ENCODE assay signal across 9 cellular contexts in the genomic region with DNA sequence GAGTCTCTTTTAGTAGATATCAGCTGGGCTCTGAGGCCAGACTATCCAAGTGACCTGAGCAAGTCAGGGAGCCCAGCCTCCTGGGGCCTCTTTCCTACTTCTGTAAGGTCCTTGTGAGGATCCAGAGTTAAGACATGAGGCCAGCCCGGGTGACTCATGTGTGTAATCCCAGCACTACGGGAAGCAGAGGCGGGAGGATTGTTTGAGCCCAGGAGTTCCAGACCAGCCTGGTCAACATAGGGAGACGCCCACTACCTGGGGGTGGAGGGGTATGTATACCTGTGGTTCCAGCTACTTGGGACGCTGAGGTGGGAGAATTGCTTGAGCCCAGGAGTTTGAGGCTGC. TPM values are rescaled to one million over a fixed set of nuclear protein-coding genes. Genes with fewer than 3 reads are reported as not detected.
A peak's percentile ranks its signal among the peaks of the same experiment; 100 is the strongest.
DNase-seq lines count a peak whose midpoint lies in the region; ATAC-seq and TF ChIP-seq lines count a peak whose summit lies in the region.
"Had no signal": no experiment of that assay in that cellular context is flagged by ENCODE, and none has a peak within 500 bp of the region (broad histone marks: within the 10 kb centered on the region; RNA-seq: fewer than 3 reads in every experiment).

No MANE protein-coding gene starts in this region.

- H3K9me3 ChIP-seq in Caco-2 (no peaks in the 10 kb centered on the region), PC-3 (ENCODE audit: low read length) (no peaks in the 10 kb centered on the region), ovary (no peaks in the 10 kb centered on the region)

- H3F3A ChIP-seq in PC-3 (ENCODE audit: low read length, unreplicated experiment): no peaks in the 10 kb centered on the region

- intact Hi-C loops in Caco-2 (cut with micrococcal nuclease; ENCODE audit: unreplicated experiment): loop anchor here (1.0 kb wide), 2 partner anchors 25 to 29 kb away; no protein-coding TSS in a partner anchor
- intact Hi-C loops in PC-3 (cut with micrococcal nuclease): no loop called here
- intact Hi-C loops in ovary (cut with DNase I): no loop called here
- intact Hi-C loops in lower leg skin (cut with DNase I; ENCODE audit: low total_unique reads): no loop called here

- no TSS peak for BruUV-seq in Caco-2 (replicated peaks; lab: Mats Ljungman, UMichigan)
- BruUV-seq in PC-3 (replicated peaks; lab: Mats Ljungman, UMichigan): no TSS peak

- no peaks in the 10 kb centered on the region for H4K20me1 ChIP-seq in PC-3 (ENCODE audit: low read length)

- H3K27me3 ChIP-seq in Caco-2 (replicated peaks; ENCODE audit: control insufficient read depth, insufficient read depth, low read length) (no peaks in the 10 kb centered on the region), PC-3 (ENCODE audit: low read length) (no peaks in the 10 kb centered on the region), ovary (no peaks in the 10 kb centered on the region)

- ATAC-seq in PC-3: peak; percentile 99

- no peaks in the 10 kb centered on the region for H3K9me2 ChIP-seq in PC-3 (replicated peaks; ENCODE audit: low read length)

- peak overlapping the region; percentile 87 for H3K4me3 Mint-ChIP-seq in Caco-2 (ENCODE audit: unreplicated experiment)

- H3K4me3 ChIP-seq in Caco-2 (ENCODE audit: low read depth, low read length) (no peak overlapping the region), PC-3 (ENCODE audit: low read length) (no peak overlapping the region), fibroblast of mammary gland (ENCODE audit: control insufficient read depth, low read depth, low read length) (no peak overlapping the region), ovary (no peak overlapping the region), lower leg skin (ENCODE audit: low read depth, poor library complexity, severe bottlenecking) (no peak overlapping the region)

- H3K9ac ChIP-seq in PC-3 (ENCODE audit: low read length): no peak overlapping the region

- POLR2A ChIA-PET in Caco-2 (lab: Charles Lee): interaction anchor here (0.7 to 1.3 kb wide), 2 partner anchors 50 to 90 kb away, joined by 3 read pairs; no protein-coding TSS in a partner anchor
- POLR2A ChIA-PET in PC-3 (lab: Charles Lee; ENCODE audit: unreplicated experiment): no interaction called here

- H3K4me1 ChIP-seq in Caco-2 (peaks cover 17% of the 10 kb centered on the region), PC-3 (ENCODE audit: insufficient read depth, low read length) (peaks cover 9% of the 10 kb centered on the region), ovary (ENCODE audit: insufficient read depth) (peaks cover 4% of the 10 kb centered on the region)

- TF ChIP-seq CTCF in Caco-2 (IDR thresholded peaks at IDR 0.05; ENCODE audit: insufficient read depth in 1 of 2, low read depth in 1 of 2, low read length in 1 of 2, severe bottlenecking in 1 of 2, unreplicated experiment in 1 of 2) (no peak), PC-3 (conservative IDR thresholded peaks at IDR 0.05; ENCODE audit: low read depth, low read length) (no peak), fibroblast of mammary gland (conservative IDR thresholded peaks at IDR 0.05; ENCODE audit: control insufficient read depth, insufficient read depth, low read depth, low read length) (no peak), ovary (IDR thresholded peaks at IDR 0.05) (no peak), lower leg skin (IDR thresholded peaks at IDR 0.05) (no peak)

- DNase-seq in Caco-2 (peak; percentile 73 to 86), PC-3 (peak; percentile 78), fibroblast of mammary gland (ENCODE audit: low read depth) (peak; percentile 73), ovary (peak in 3 of 5 donors; percentile 26 to 57 (median 44)), cerebellum (ENCODE audit: low spot score) (no peak), lower leg skin (ENCODE audit: low spot score in 2 of 2) (no peak), NCI-H345 (lab: John Stamatoyannopoulos, UW) (no peak), DMS114 treated with DMSO at 0.1 percent for 48 hours (lab: John Stamatoyannopoulos, UW; ENCODE audit: unreplicated experiment) (no peak)

- H3K79me2 ChIP-seq in PC-3 (ENCODE audit: low read length): no peaks in the 10 kb centered on the region

- no peaks in the 10 kb centered on the region for H3K36me3 Mint-ChIP-seq in Caco-2 (ENCODE audit: insufficient read depth, unreplicated experiment)

- H3K27me3 Mint-ChIP-seq in Caco-2 (ENCODE audit: insufficient read depth, unreplicated experiment): no peaks in the 10 kb centered on the region

- TF ChIP-seq EP300 in ovary (IDR thresholded peaks at IDR 0.05): no peak

- WGBS in ovary, 3 donors: 44 to 51% (median 48%) methylated on average over 5 of the region's 5 CpGs
- WGBS in lower leg skin, 2 donors: 14% methylated on average over 4 to 5 of the region's 5 CpGs

- H2AFZ ChIP-seq in PC-3 (ENCODE audit: low read length): no peak overlapping the region

- H3K27ac Mint-ChIP-seq in Caco-2 (ENCODE audit: unreplicated experiment): peak overlapping the region; percentile 83

- H3K27ac ChIP-seq in PC-3 (ENCODE audit: low read length) (no peak overlapping the region), ovary (no peak overlapping the region)

- CTCF ChIA-PET in Caco-2 (lab: Charles Lee): interaction anchor here (0.6 to 2.7 kb wide), 24 partner anchors 10 to 381 kb away, joined by 3 to 27 read pairs (median 4); partner anchors contain the start of genes CAPN1, CDC42BPG, CDC42EP2 and POLA2
- CTCF ChIA-PET in PC-3 (lab: Charles Lee): no interaction called here

- peaks cover 12% of the 10 kb centered on the region for H3K4me1 Mint-ChIP-seq in Caco-2 (ENCODE audit: low read depth, unreplicated experiment)

- TF ChIP-seq POLR2A in ovary (IDR thresholded peaks at IDR 0.05) (no peak), lower leg skin (IDR thresholded peaks at IDR 0.05) (no peak)

- peaks cover 4% of the 10 kb centered on the region for H3K9me3 Mint-ChIP-seq in Caco-2 (ENCODE audit: unreplicated experiment)
- H3K9me3 Mint-ChIP-seq: neural crest cell had no signal

- H3K36me3 ChIP-seq in Caco-2 (ENCODE audit: control insufficient read depth, insufficient read depth, low read length): no peaks in the 10 kb centered on the region
- no peaks in the 10 kb centered on the region for H3K36me3 ChIP-seq in PC-3 (ENCODE audit: low read depth, low read length)
- H3K36me3 ChIP-seq in ovary: no peaks in the 10 kb centered on the region

- H3K4me2 ChIP-seq in PC-3 (ENCODE audit: low read length): peak overlapping the region; percentile 10

RNA-seq across cellular contexts. Expression of gene POLA2, which starts 36.9 kb away (rescaled TPM):
- total RNA-seq in Caco-2 (2022) (23.2 and 25.3 TPM in 2 replicates), PC-3 (2014; rRNA removed) (29.0 and 39.7 TPM in 2 replicates), ovary (10 to 100 TPM in 3 of 7 donors, 1 to 10 TPM in 4; 4.5 to 10.4 (median 8.6) TPM), cerebellum (5.6 TPM), lower leg skin (10 to 100 TPM in 1 of 4 donors, 1 to 10 TPM in 3; 6.7 to 11.2 (median 7.6) TPM)
- 10 to 100 TPM in 1 of 2 donors, 1 to 10 TPM in 1; 8.6 to 13.3 TPM for polyA plus RNA-seq in ovary

RNA-seq across cellular contexts. Expression of gene CAPN1, which starts 43.2 kb away (rescaled TPM):
- total RNA-seq in Caco-2 (2022) (238 and 244 TPM in 2 replicates), PC-3 (2014; rRNA removed) (307 and 407 TPM in 2 replicates), ovary (100 to 1,000 TPM in 6 of 7 donors, 10 to 100 TPM in 1; 99.0 to 178 (median 128) TPM), cerebellum (61.3 TPM), lower leg skin (100 to 1,000 TPM; 284 to 464 (median 363) TPM)
- polyA plus RNA-seq in ovary: 10 to 100 TPM; 20.0 to 67.4 TPM

RNA-seq across cellular contexts. Expression of gene SPDYC, which starts 54.9 kb away (rescaled TPM):
- not detected in 2 replicates for total RNA-seq in Caco-2 (2022)
- not detected in 2 replicates for total RNA-seq in PC-3 (2014; rRNA removed)
- not detected for total RNA-seq in ovary
- polyA plus RNA-seq in ovary: under 1 TPM in 1 of 2 donors, not detected in 1; 0.07 TPM
- not detected for total RNA-seq in cerebellum
- not detected for total RNA-seq in lower leg skin
- total RNA-seq: neural crest cell had no signal

Comparison
In these comparisons a context has a peak if more than half of its experiments do, and no peak if none do; other contexts are left out.
1. DNase-seq: peak in Caco-2 (2 of 2), PC-3 (single experiment), fibroblast of mammary gland (single experiment) and ovary (3 of 5); none in cerebellum (single experiment), lower leg skin (0 of 2), NCI-H345 (single experiment) and DMS114 treated with DMSO at 0.1 percent for 48 hours (single experiment).